9 cellular contexts compared by ENCODE assay signal in the genomic region with DNA sequence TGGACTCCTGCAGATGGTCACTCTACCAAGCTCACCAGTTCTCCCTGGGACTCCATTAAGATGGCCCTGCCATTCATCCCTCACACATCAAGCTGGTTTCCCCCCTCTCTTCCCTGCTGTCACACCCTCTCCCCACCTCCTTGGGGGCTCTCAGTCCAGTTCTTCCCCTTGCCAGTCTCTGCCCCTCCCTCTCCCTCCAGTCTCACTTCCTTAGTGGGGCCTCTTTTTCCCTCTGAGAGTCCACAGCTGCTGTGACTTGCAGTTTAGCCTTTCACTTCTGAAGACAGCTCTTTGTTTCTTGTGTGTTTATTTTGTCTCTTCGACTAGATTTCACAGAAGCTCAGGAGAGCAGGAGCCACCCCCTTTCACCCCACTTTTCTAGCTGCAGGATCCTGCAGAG. TPM values are rescaled to one million over a fixed set of nuclear protein-coding genes. Genes with fewer than 3 reads are reported as not detected.
A peak's percentile ranks its signal among the peaks of the same experiment; 100 is the strongest.
DNase-seq lines count a peak whose midpoint lies in the region; ATAC-seq, FAIRE-seq and TF ChIP-seq lines count a peak whose summit lies in the region.
"Had no signal": no experiment of that assay in that cellular context is flagged by ENCODE, and none has a peak within 500 bp of the region (broad histone marks: within the 10 kb centered on the region; RNA-seq: fewer than 3 reads in every experiment).

No MANE protein-coding gene starts in this region.

- no peak for DNase-seq in GM18507 (ENCODE audit: extremely low spot score, insufficient read length, low read depth)
- DNase-seq in HFFc6 = no peak
- DNase-seq in NAMALWA (ENCODE audit: low spot score) = peak; percentile 30
- no peak for DNase-seq in memory B cell (ENCODE audit: low spot score in 2 of 2)
- DNase-seq in SK-N-DZ (ENCODE audit: low spot score) = no peak
- no peak for DNase-seq in small intestine
- DNase-seq in AG20443 (ENCODE audit: low spot score) = no peak
- DNase-seq in DMS 273 (lab: John Stamatoyannopoulos, UW; ENCODE audit: unreplicated experiment) = no peak
- DNase-seq: caudate nucleus had no signal

- peaks cover 50% of the 10 kb centered on the region for H3K4me1 Mint-ChIP-seq in HFFc6 (ENCODE audit: low read depth)
- H3K4me1 Mint-ChIP-seq in memory B cell = peaks cover 73% of the 10 kb centered on the region

- H3K27me3 Mint-ChIP-seq in HFFc6 (ENCODE audit: insufficient read depth) = no peaks in the 10 kb centered on the region
- no peaks in the 10 kb centered on the region for H3K27me3 Mint-ChIP-seq in memory B cell

- H3K4me3 ChIP-seq in small intestine (ENCODE audit: low read depth in 1 of 2, low read length in 2 of 2) = no peak overlapping the region

- no peaks in the 10 kb centered on the region for H3K27me3 ChIP-seq in small intestine (ENCODE audit: control insufficient read depth in 2 of 2, insufficient read depth in 2 of 2, low read length in 2 of 2)

- peak overlapping the region; percentile 94 for H3K27ac Mint-ChIP-seq in HFFc6
- peak overlapping the region; percentile 76 for H3K27ac Mint-ChIP-seq in memory B cell

- H3K4me1 ChIP-seq in small intestine (ENCODE audit: control insufficient read depth in 2 of 2, insufficient read depth in 1 of 2, low read depth in 1 of 2, low read length in 1 of 2) = no peaks in the 10 kb centered on the region

- FAIRE-seq in GM18507 (lab: Jason Lieb, UNC) (peak; percentile 65), small intestine (lab: Jason Lieb, UNC) (no peak)

- H3K36me3 ChIP-seq in small intestine (ENCODE audit: control insufficient read depth in 2 of 2, insufficient read depth in 2 of 2, low read length in 2 of 2) = no peaks in the 10 kb centered on the region

- TF ChIP-seq CTCF in HFFc6 (IDR thresholded peaks at IDR 0.05) = no peak

- H3K4me3 Mint-ChIP-seq in HFFc6 (no peak overlapping the region), memory B cell (peak overlapping the region; percentile 73)

- no peaks in the 10 kb centered on the region for H3K9me3 ChIP-seq in small intestine (ENCODE audit: control insufficient read depth, low read depth)

- no peak overlapping the region for H3K27ac ChIP-seq in small intestine (ENCODE audit: low read depth in 1 of 2, low read length in 1 of 2)

- peak; percentile 46 for ATAC-seq in memory B cell (ENCODE audit: low read depth)

- no peaks in the 10 kb centered on the region for H3K9me3 Mint-ChIP-seq in HFFc6
- peaks cover 3% of the 10 kb centered on the region for H3K9me3 Mint-ChIP-seq in memory B cell

- WGBS in small intestine, 3 donors = 7 to 24% (median 11%) methylated on average over 1 of the region's 1 CpG

- 0 out of 2 replicates have a peak, but pooled peaks cover 4% of the 10 kb centered on the region for H3K36me3 Mint-ChIP-seq in HFFc6 (ENCODE audit: low read depth)
- peaks cover 30% of the 10 kb centered on the region for H3K36me3 Mint-ChIP-seq in memory B cell

RNA-seq across cellular contexts. Expression of a gene that starts 10.5 kb away (rescaled TPM):
- total RNA-seq in HFFc6 (2021; fragmentation: NEBNext Ultra II Directional; extraction: Animal tissue kit (Norgen Biotek cat#: 25700)) = 1 to 10 TPM; 1.4 to 6.5 (median 3.0) TPM
- 0.16 and 0.22 TPM in 2 replicates for polyA plus RNA-seq in SK-N-DZ (2014; cell fraction: cytosol; rRNA removed)
- polyA plus RNA-seq in SK-N-DZ (2014; cell fraction: nucleus; rRNA removed) = 0.05 TPM in 1 of 2 replicates, not detected in the other
- 1 to 10 TPM; 1.3 to 3.8 (median 2.2) TPM for polyA plus RNA-seq in small intestine
